15 cellular contexts compared by ENCODE assay signal in the genomic region with DNA sequence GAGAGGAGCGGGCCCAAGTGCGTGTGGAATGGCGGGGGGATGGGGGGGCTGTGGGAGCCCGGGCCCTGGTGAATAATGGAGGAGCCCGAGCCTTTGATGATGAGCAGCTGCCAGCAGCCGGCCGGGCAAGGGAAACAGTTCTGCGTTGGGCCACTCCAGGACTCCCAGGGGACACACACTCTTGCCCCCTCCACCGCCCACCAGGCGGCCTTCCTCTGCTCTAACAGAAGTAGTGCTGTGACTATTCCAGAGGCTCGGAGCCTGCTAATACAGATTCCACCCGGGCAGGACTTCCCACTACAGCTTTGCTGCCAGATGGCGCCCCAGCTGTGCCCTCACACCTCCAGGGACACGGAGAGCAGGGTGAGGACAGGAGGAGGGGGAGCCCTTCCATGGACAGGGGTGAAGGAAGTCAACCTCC. TPM values are rescaled to one million over a fixed set of nuclear protein-coding genes. Genes with fewer than 3 reads are reported as not detected.
DNase-seq lines count a peak whose midpoint lies in the region; ATAC-seq and TF ChIP-seq lines count a peak whose summit lies in the region.
"Had no signal": no experiment of that assay in that cellular context is flagged by ENCODE, and none has a peak within 500 bp of the region (broad histone marks: within the 10 kb centered on the region; RNA-seq: fewer than 3 reads in every experiment).

No MANE protein-coding gene starts in this region.

- intact Hi-C loops in right lobe of liver (cut with DNase I) = no loop called here

- H3K4me3 ChIP-seq in BE2C (ENCODE audit: low read depth, low read length) = no peak overlapping the region
- no peak overlapping the region for H3K4me3 ChIP-seq in right lobe of liver

- H3K27me3 ChIP-seq in BE2C (no peaks in the 10 kb centered on the region), right lobe of liver (no peaks in the 10 kb centered on the region)

- no peak for ATAC-seq in right lobe of liver
- ATAC-seq in HG03159 (IDR thresholded peaks at IDR 0.05; ENCODE audit: unreplicated experiment) = no peak
- ATAC-seq: PC-3, T-helper 17 cell had no signal

- no peak for TF ChIP-seq POLR2A in right lobe of liver (IDR thresholded peaks at IDR 0.05)

- H3K4me1 ChIP-seq in BE2C (peaks cover 6% of the 10 kb centered on the region), right lobe of liver (no peaks in the 10 kb centered on the region)

- WGBS in right lobe of liver (ENCODE audit: insufficient coverage, low coverage, low lambda C conversion rate, missing lambda C conversion rate) = no CpG with 5 or more reads among the region's 14 CpGs

- TF ChIP-seq CTCF in BE2C (IDR thresholded peaks at IDR 0.05; ENCODE audit: low read depth, low read length) = peak; percentile 32; the same call in 1 of the 2 replicates
- no peak for TF ChIP-seq CTCF in right lobe of liver (IDR thresholded peaks at IDR 0.05)

- H3K36me3 ChIP-seq in BE2C = no peaks in the 10 kb centered on the region
- no peaks in the 10 kb centered on the region for H3K36me3 ChIP-seq in right lobe of liver

- peak; percentile 72 for DNase-seq in BE2C
- DNase-seq in DMS79 treated with DMSO at 0.1 percent for 48 hours (lab: John Stamatoyannopoulos, UW) = peak; percentile 17
- peak; percentile 41 for DNase-seq in SK-N-DZ (ENCODE audit: low spot score)
- peak in 2 of 3 donors; percentile 25 to 37 for DNase-seq in right lobe of liver
- no peak for DNase-seq in caudate nucleus (lab: John Stamatoyannopoulos, UW)
- DNase-seq in cortex of kidney (lab: John Stamatoyannopoulos, UW) = no peak
- no peak for DNase-seq in COR-L47 (lab: John Stamatoyannopoulos, UW)
- DNase-seq: activated CD4-positive, alpha-beta T cell treated with anti-CD3 and anti-CD28 coated beads, Interleukin-2, amount 50 U/mL, for 48 hours; activated naive CD8-positive, alpha-beta T cell treated with anti-CD3 and anti-CD28 coated beads for 36 hours; dermis blood vessel endothelial cell; GDM1; NCI-H1930; PC-3; T-helper 17 cell had no signal

- H3K27ac ChIP-seq in right lobe of liver (no peak overlapping the region), caudate nucleus (ENCODE audit: low read depth, low read length) (no peak overlapping the region)

- H3K9me3 ChIP-seq in BE2C (no peaks in the 10 kb centered on the region), right lobe of liver (no peaks in the 10 kb centered on the region)

RNA-seq across cellular contexts. Expression of a gene that starts 48.2 kb away (rescaled TPM):
- polyA plus RNA-seq in BE2C (2012; ENCODE audit: insufficient read depth, insufficient read length, low read depth) = 24.0 TPM
- polyA plus RNA-seq in SK-N-DZ (2014; cell fraction: cytosol; rRNA removed) = 12.7 and 13.1 TPM in 2 replicates
- 25.9 and 38.3 TPM in 2 replicates for polyA plus RNA-seq in SK-N-DZ (2014; cell fraction: nucleus; rRNA removed)
- total RNA-seq in right lobe of liver = 1 to 10 TPM in 2 of 6 experiments, under 1 TPM in 4; 0.21 to 1.2 (median 0.56) TPM

Comparison
In these comparisons a context has a peak if more than half of its experiments do, and no peak if none do; other contexts are left out.
1. DNase-seq: peak in BE2C (single experiment), DMS79 treated with DMSO at 0.1 percent for 48 hours (single experiment), SK-N-DZ (single experiment) and right lobe of liver (2 of 3); none in caudate nucleus (0 of 61), cortex of kidney (single experiment) and COR-L47 (single experiment).